In genomic region chr3:64176461-64176996, GRCh38 we compare ENCODE assay signal across 16 cellular contexts. TPM values are rescaled to one million over a fixed set of nuclear protein-coding genes. Genes with fewer than 3 reads are reported as not detected.
A peak's percentile ranks its signal among the peaks of the same experiment; 100 is the strongest.
DNase-seq lines count a peak whose midpoint lies in the region; ATAC-seq and TF ChIP-seq lines count a peak whose summit lies in the region.
"Had no signal": no experiment of that assay in that cellular context is flagged by ENCODE, and none has a peak within 500 bp of the region (broad histone marks: within the 10 kb centered on the region; RNA-seq: fewer than 3 reads in every experiment).

No MANE protein-coding gene starts in this region.

- DNase-seq in amniotic epithelial cell (ENCODE audit: low read depth) (peak; percentile 24), osteocyte (ENCODE audit: extremely low spot score, unreplicated experiment) (no peak), NCI-H187 treated with DMSO at 0.1 percent for 48 hours (lab: John Stamatoyannopoulos, UW) (no peak), thyroid gland (no peak), CD14-positive monocyte (ENCODE audit: low spot score) (no peak), GM13976 (ENCODE audit: low spot score) (no peak)
- DNase-seq: H7, NCI-H69, small intestine had no signal

- ATAC-seq in GM18873 (IDR thresholded peaks at IDR 0.05; ENCODE audit: low FRiP score, unreplicated experiment) (peak; percentile 68), HG03378 (IDR thresholded peaks at IDR 0.05; ENCODE audit: unreplicated experiment) (peak; percentile 75)

- H3K27me3 ChIP-seq in thyroid gland = no peaks in the 10 kb centered on the region
- H3K27me3 ChIP-seq: suprapubic skin had no signal

- H3K4me1 ChIP-seq in thyroid gland = peaks cover 0 to 4% of the 10 kb centered on the region in 2 donors
- H3K4me1 ChIP-seq: suprapubic skin had no signal

- H3K4me3 Mint-ChIP-seq in osteocyte (ENCODE audit: unreplicated experiment) = no peak overlapping the region
- no peak overlapping the region for H3K4me3 Mint-ChIP-seq in CD14-positive monocyte
- H3K4me3 Mint-ChIP-seq: memory B cell had no signal

- in situ Hi-C loops in GM13976 (cut with MboI; ENCODE audit: low sequenced_read_pairs, unreplicated experiment) = no loop called here

- H3K36me3 Mint-ChIP-seq in osteocyte (ENCODE audit: unreplicated experiment) = peaks cover 5% of the 10 kb centered on the region
- H3K36me3 Mint-ChIP-seq in CD14-positive monocyte = no peaks in the 10 kb centered on the region
- H3K36me3 Mint-ChIP-seq: activated naive CD4-positive, alpha-beta T cell treated with anti-CD3 and anti-CD28 coated beads, Interleukin-2, amount 50 U/mL, for 72 hours had no signal

- TF ChIP-seq CTCF in osteocyte (IDR thresholded peaks at IDR 0.05) (no peak), thyroid gland (IDR thresholded peaks at IDR 0.05) (no peak), CD14-positive monocyte (IDR thresholded peaks at IDR 0.05) (no peak), GM13976 (IDR thresholded peaks at IDR 0.05; ENCODE audit: borderline replicate concordance, control extremely low read depth, extremely low read depth, insufficient read depth, missing control alignments) (no peak)

- H3K9me3 Mint-ChIP-seq in osteocyte (ENCODE audit: unreplicated experiment) (no peaks in the 10 kb centered on the region), CD14-positive monocyte (peaks cover 0 to 4% (median 2%) of the 10 kb centered on the region in 7 donors)
- H3K9me3 Mint-ChIP-seq: memory B cell had no signal

- 93 to 95% methylated on average over 4 of the region's 4 CpGs for WGBS in thyroid gland, 2 donors

- no peak for TF ChIP-seq POLR2A in thyroid gland (IDR thresholded peaks at IDR 0.05)

- H3K27ac Mint-ChIP-seq in osteocyte (ENCODE audit: unreplicated experiment) = peak overlapping the region; percentile 29
- H3K27ac Mint-ChIP-seq in CD14-positive monocyte = no peak overlapping the region
- H3K27ac Mint-ChIP-seq: activated naive CD4-positive, alpha-beta T cell treated with anti-CD3 and anti-CD28 coated beads, Interleukin-2, amount 50 U/mL, for 72 hours; memory B cell had no signal

- peaks cover 14% of the 10 kb centered on the region for H3K4me1 Mint-ChIP-seq in osteocyte (ENCODE audit: unreplicated experiment)
- no peaks in the 10 kb centered on the region for H3K4me1 Mint-ChIP-seq in CD14-positive monocyte

- no peaks in the 10 kb centered on the region for H3K9me3 ChIP-seq in thyroid gland
- H3K9me3 ChIP-seq: suprapubic skin had no signal

- H3K27ac ChIP-seq in thyroid gland = no peak overlapping the region
- H3K27ac ChIP-seq: C4-2B, suprapubic skin, VCaP had no signal

- intact Hi-C loops in thyroid gland (cut with DNase I) (no loop called here), CD14-positive monocyte (cut with micrococcal nuclease) (no loop called here)

- no peak overlapping the region for H3K4me3 ChIP-seq in thyroid gland (replicated peaks in 1 of 3)
- H3K4me3 ChIP-seq: suprapubic skin had no signal

- H3K36me3 ChIP-seq in thyroid gland = no peaks in the 10 kb centered on the region
- H3K36me3 ChIP-seq: suprapubic skin had no signal

- H3K27me3 Mint-ChIP-seq in osteocyte (ENCODE audit: unreplicated experiment) (no peaks in the 10 kb centered on the region), CD14-positive monocyte (ENCODE audit: low read depth in 3 of 3) (peaks cover 0 to 2% (median 1%) of the 10 kb centered on the region in 3 donors)
- H3K27me3 Mint-ChIP-seq: memory B cell had no signal

RNA-seq across cellular contexts. Expression of gene PRICKLE2, which starts 48.7 kb away (rescaled TPM):
- total RNA-seq in osteocyte (24.7 and 25.2 TPM in 2 replicates), thyroid gland (10 to 100 TPM; 28.8 to 48.1 (median 38.5) TPM)
- polyA plus RNA-seq in CD14-positive monocyte = not detected
- total RNA-seq: activated naive CD4-positive, alpha-beta T cell treated with anti-CD3 and anti-CD28 coated beads, Interleukin-2, amount 50 U/mL, for 72 hours had no signal
